In genomic region chr2:216281316-216281715, GRCh38 we compare ENCODE assay signal across 14 cellular contexts.
"Had no signal": no experiment of that assay in that cellular context is flagged by ENCODE, and none has a peak within 500 bp of the region (broad histone marks: within the 10 kb centered on the region; RNA-seq: fewer than 3 reads in every experiment).

No MANE protein-coding gene starts in this region.

- H3K27ac ChIP-seq: foreskin keratinocyte, thyroid gland had no signal

- DNase-seq: activated B cell treated with CpG ODN at 0.5 μM for 24 hours; activated CD4-positive, alpha-beta T cell treated with anti-CD3 and anti-CD28 coated beads, Interleukin-2, amount 10 ng/mL, durations not matched to agents 24 days and 14 days; activated CD8-positive, alpha-beta memory T cell treated with anti-CD3 and anti-CD28 coated beads, Interleukin-2, amount 50 U/mL, for 48 hours; activated naive CD8-positive, alpha-beta T cell treated with anti-CD3 and anti-CD28 coated beads for 36 hours; amygdala; effector memory CD4-positive, alpha-beta T cell; foreskin keratinocyte; head of caudate nucleus; immature natural killer cell; T-helper 2 cell; thyroid gland had no signal

- H3K4me3 ChIP-seq: thyroid gland had no signal

- H3K36me3 ChIP-seq: thyroid gland had no signal

- H3K9me3 ChIP-seq: thyroid gland had no signal

- ATAC-seq: foreskin keratinocyte; stimulated activated effector memory CD8-positive, alpha-beta T cell treated with anti-CD3 and anti-CD28 coated beads, Interleukin-12 subunit alpha, Interleukin-12 subunit beta, amount 100 ng/mL, for 72 hours had no signal

- H3K27me3 ChIP-seq: foreskin keratinocyte, thyroid gland had no signal

- FAIRE-seq: TTC549, urothelium cell line had no signal
